1 cellular context compared by ENCODE assay signal in genomic region chr1:78607944-78608343, GRCh38.
TF ChIP-seq lines count a peak whose summit lies in the region.

No MANE protein-coding gene starts in this region.

TF ChIP-seq in HepG2, 621 proteins besides CTCF, POLR2A, EP300 and RAD21 (continues in another document):
- TF ChIP-seq RXRB (CRISPR knock-in tag; IDR thresholded peaks at IDR 0.05; ENCODE audit: borderline replicate concordance) (peak; percentile 72), ZNF552 (CRISPR knock-in tag; IDR thresholded peaks at IDR 0.05; ENCODE audit: borderline replicate concordance) (no peak), ELF1 (CRISPR knock-in tag; IDR thresholded peaks at IDR 0.05) (peak; percentile 38; the same call in 1 of the 2 replicates), ZNF33B (CRISPR knock-in tag; IDR thresholded peaks at IDR 0.05) (no peak), ZNF431 (CRISPR knock-in tag; IDR thresholded peaks at IDR 0.05; ENCODE audit: borderline replicate concordance, low read depth) (no peak), NFE2L2 (IDR thresholded peaks at IDR 0.05; ENCODE audit: low read length) (no peak), MNT (IDR thresholded peaks at IDR 0.05) (no peak), ZFP41 (CRISPR knock-in tag; IDR thresholded peaks at IDR 0.05; ENCODE audit: borderline replicate concordance) (no peak), TEF (CRISPR knock-in tag; IDR thresholded peaks at IDR 0.05) (no peak), ZNF580 (CRISPR knock-in tag; IDR thresholded peaks at IDR 0.05; ENCODE audit: borderline replicate concordance, low read depth) (0 out of 2 replicates have a peak, but pooled peaks have one; percentile 56), MAFK (conservative IDR thresholded peaks at IDR 0.05 in 1 of 2, IDR thresholded peaks at IDR 0.05 in 1 of 2; ENCODE audit: low read length in 2 of 2) (no peak), GTF2F1 (IDR thresholded peaks at IDR 0.05; ENCODE audit: low read length) (no peak), ZNF766 (CRISPR knock-in tag; IDR thresholded peaks at IDR 0.05; ENCODE audit: borderline replicate concordance) (0 out of 2 replicates have a peak, but pooled peaks have one; percentile 27), FOXA1 (IDR thresholded peaks at IDR 0.05) (0 out of 2 replicates have a peak, but pooled peaks have one; percentile 14), FOXA1 (CRISPR knock-in tag; IDR thresholded peaks at IDR 0.05) (peak; percentile 94), ZNF501 (CRISPR knock-in tag; IDR thresholded peaks at IDR 0.05) (peak; percentile 41; the same call in 1 of the 2 replicates), FOXA3 (CRISPR knock-in tag; IDR thresholded peaks at IDR 0.05) (peak; percentile 86), SMAD9 (CRISPR knock-in tag; IDR thresholded peaks at IDR 0.05) (no peak), TEAD2 (CRISPR knock-in tag; IDR thresholded peaks at IDR 0.05) (no peak), PRDM4 (CRISPR knock-in tag; IDR thresholded peaks at IDR 0.05; ENCODE audit: borderline replicate concordance) (no peak), SRF (IDR thresholded peaks at IDR 0.05; ENCODE audit: low read depth, low read length) (no peak), ZNF281 (CRISPR knock-in tag; IDR thresholded peaks at IDR 0.05; ENCODE audit: borderline replicate concordance) (peak; percentile 58; the same call in 1 of the 2 replicates), THAP7 (CRISPR knock-in tag; IDR thresholded peaks at IDR 0.05) (no peak), EHMT2 (IDR thresholded peaks at IDR 0.05; ENCODE audit: borderline replicate concordance, low read depth, low read length) (no peak), AKNA (CRISPR knock-in tag; IDR thresholded peaks at IDR 0.05; ENCODE audit: borderline replicate concordance) (no peak), NCOA5 (CRISPR knock-in tag; IDR thresholded peaks at IDR 0.05) (no peak), ZNF678 (CRISPR knock-in tag; IDR thresholded peaks at IDR 0.05) (no peak), GPN1 (CRISPR knock-in tag; IDR thresholded peaks at IDR 0.05; ENCODE audit: borderline replicate concordance) (no peak), DR1 (CRISPR knock-in tag; IDR thresholded peaks at IDR 0.05) (peak; percentile 42; the same call in 1 of the 2 replicates), ZNF839 (CRISPR knock-in tag; IDR thresholded peaks at IDR 0.05; ENCODE audit: borderline replicate concordance) (no peak), ARID5B (CRISPR knock-in tag; IDR thresholded peaks at IDR 0.05) (peak; percentile 25; the same call in 1 of the 2 replicates), PAXIP1 (CRISPR knock-in tag; conservative IDR thresholded peaks at IDR 0.05) (peak; percentile 26; the same call in 1 of the 2 replicates), NRL (CRISPR knock-in tag; IDR thresholded peaks at IDR 0.05; ENCODE audit: borderline replicate concordance) (no peak)
